Comparison of ENCODE assay signal across 2 cellular contexts in genomic region chr9:76127637-76128036, GRCh38.
TF ChIP-seq lines count a peak whose summit lies in the region.

No MANE protein-coding gene starts in this region.

TF ChIP-seq in HepG2, 621 proteins besides CTCF, POLR2A, EP300 and RAD21 (continued from another document):
- TF ChIP-seq MAFK (conservative IDR thresholded peaks at IDR 0.05 in 1 of 2, IDR thresholded peaks at IDR 0.05 in 1 of 2; ENCODE audit: low read length in 2 of 2): peak in 1 of 2 experiments; percentile 78; a peak in 3 of 4 replicates
- no peak for TF ChIP-seq GTF2F1 (IDR thresholded peaks at IDR 0.05; ENCODE audit: low read length)

TF ChIP-seq in IMR-90, 13 proteins besides CTCF, POLR2A, EP300 and RAD21 (continued from another document):
- TF ChIP-seq MXI1 (IDR thresholded peaks at IDR 0.05; ENCODE audit: borderline replicate concordance, low read depth, low read length): no peak
